In genomic region chr1:85275701-85276289, GRCh38 we compare ENCODE assay signal across 8 cellular contexts. TPM values are rescaled to one million over a fixed set of nuclear protein-coding genes. Genes with fewer than 3 reads are reported as not detected.
DNase-seq lines count a peak whose midpoint lies in the region; ATAC-seq and TF ChIP-seq lines count a peak whose summit lies in the region.

No MANE protein-coding gene starts in this region.

- H3K9me3 Mint-ChIP-seq in activated CD4-positive, alpha-beta memory T cell treated with anti-CD3 and anti-CD28 coated beads, Interleukin-2, amount 10 ng/mL, durations not matched to agents 7 days and 5 days, result no peaks in the 10 kb centered on the region

- peaks cover 54% of the 10 kb centered on the region for H3K4me1 Mint-ChIP-seq in activated CD4-positive, alpha-beta memory T cell treated with anti-CD3 and anti-CD28 coated beads, Interleukin-2, amount 10 ng/mL, durations not matched to agents 7 days and 5 days

- peak overlapping the region; percentile 80 for H3K4me3 Mint-ChIP-seq in activated CD4-positive, alpha-beta memory T cell treated with anti-CD3 and anti-CD28 coated beads, Interleukin-2, amount 10 ng/mL, durations not matched to agents 7 days and 5 days

- peak overlapping the region; percentile 80 for H3K27ac Mint-ChIP-seq in activated CD4-positive, alpha-beta memory T cell treated with anti-CD3 and anti-CD28 coated beads, Interleukin-2, amount 10 ng/mL, durations not matched to agents 7 days and 5 days

- TF ChIP-seq CTCF in foreskin fibroblast (IDR thresholded peaks at IDR 0.05; ENCODE audit: low read depth, low read length) (no peak), retinal pigment epithelial cell (conservative IDR thresholded peaks at IDR 0.05; ENCODE audit: low read depth, low read length) (no peak)

- peaks cover 32% of the 10 kb centered on the region for H3K36me3 Mint-ChIP-seq in activated CD4-positive, alpha-beta memory T cell treated with anti-CD3 and anti-CD28 coated beads, Interleukin-2, amount 10 ng/mL, durations not matched to agents 7 days and 5 days (ENCODE audit: low read depth)

- DNase-seq in ELR (ENCODE audit: low read depth) (peak; percentile 39), foreskin fibroblast (no peak), retinal pigment epithelial cell (ENCODE audit: low read depth) (no peak), 8988T (no peak), NCI-H510A treated with DMSO at 0.1 percent for 48 hours (lab: John Stamatoyannopoulos, UW) (no peak)
- DNase-seq in activated CD4-positive, alpha-beta memory T cell treated with anti-CD3 and anti-CD28 coated beads, Interleukin-2, amount 10 ng/mL, durations not matched to agents 7 days and 5 days, result no peak

- ATAC-seq in HG02623 (IDR thresholded peaks at IDR 0.05; ENCODE audit: unreplicated experiment), result peak; percentile 11
- ATAC-seq in GM19452 (IDR thresholded peaks at IDR 0.05; ENCODE audit: unreplicated experiment), result no peak

- CTCF ChIA-PET in activated CD4-positive, alpha-beta memory T cell treated with anti-CD3 and anti-CD28 coated beads, Interleukin-2, amount 10 ng/mL, durations not matched to agents 7 days and 5 days (lab: Charles Lee), result interaction anchor here (1.0 to 12.6 kb wide), 4 partner anchors 16 to 331 kb away, joined by 3 to 202 read pairs (median 12); partner anchors contain the start of genes C1orf52 and CCN1

- POLR2A ChIA-PET in activated CD4-positive, alpha-beta memory T cell treated with anti-CD3 and anti-CD28 coated beads, Interleukin-2, amount 10 ng/mL, durations not matched to agents 7 days and 5 days (lab: Charles Lee), result interaction anchor here (0.7 to 9.1 kb wide), 19 partner anchors 9 to 1429 kb away, joined by 3 to 127 read pairs (median 7); partner anchors contain the start of genes C1orf52, CTBS, GNG5 and MCOLN2

- H3K4me3 ChIP-seq in foreskin fibroblast (ENCODE audit: low read depth in 1 of 2, low read length in 2 of 2) (peak overlapping the region; percentile 98 to 99), retinal pigment epithelial cell (ENCODE audit: low read length) (peak overlapping the region; percentile 83)

- H3K27me3 Mint-ChIP-seq in activated CD4-positive, alpha-beta memory T cell treated with anti-CD3 and anti-CD28 coated beads, Interleukin-2, amount 10 ng/mL, durations not matched to agents 7 days and 5 days, result peaks cover 20% of the 10 kb centered on the region

RNA-seq across cellular contexts. Expression of gene BCL10, which starts 0.6 kb away (rescaled TPM):
- total RNA-seq in activated CD4-positive, alpha-beta memory T cell treated with anti-CD3 and anti-CD28 coated beads, Interleukin-2, amount 10 ng/mL, durations not matched to agents 7 days and 5 days, result 10 to 100 TPM; 24.3 to 30.1 TPM

RNA-seq across cellular contexts. Expression of gene C1orf52, which starts 16.3 kb away (rescaled TPM):
- total RNA-seq in activated CD4-positive, alpha-beta memory T cell treated with anti-CD3 and anti-CD28 coated beads, Interleukin-2, amount 10 ng/mL, durations not matched to agents 7 days and 5 days, result 10 to 100 TPM; 21.4 to 22.6 TPM
